Comparison of ENCODE assay signal across 14 cellular contexts in the genomic region with DNA sequence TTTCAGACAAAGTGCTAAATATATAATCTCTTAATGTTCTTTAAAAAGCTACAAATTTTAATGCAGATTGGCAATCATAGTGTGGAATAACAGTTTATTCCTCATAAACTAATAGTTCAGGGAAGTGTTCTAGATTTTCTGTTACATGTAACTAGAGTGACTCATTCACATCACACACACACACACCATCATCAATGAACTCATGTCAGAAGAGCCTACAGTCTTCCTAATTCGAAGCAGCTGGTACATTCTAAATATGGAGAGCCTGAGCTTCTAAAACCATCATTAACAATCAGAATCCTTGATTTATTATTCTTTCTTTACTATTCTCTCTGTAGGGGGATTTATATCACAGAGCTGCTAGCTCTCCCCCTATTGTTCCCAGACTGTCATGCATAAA. TPM values are rescaled to one million over a fixed set of nuclear protein-coding genes. Genes with fewer than 3 reads are reported as not detected.
DNase-seq lines count a peak whose midpoint lies in the region; ATAC-seq, FAIRE-seq and TF ChIP-seq lines count a peak whose summit lies in the region.
"Had no signal": no experiment of that assay in that cellular context is flagged by ENCODE, and none has a peak within 500 bp of the region (broad histone marks: within the 10 kb centered on the region; RNA-seq: fewer than 3 reads in every experiment).

No MANE protein-coding gene starts in this region.

- TF ChIP-seq CTCF in astrocyte (IDR thresholded peaks at IDR 0.05; ENCODE audit: insufficient read depth, low read depth, low read length), result no peak
- no peak for TF ChIP-seq CTCF in tibial nerve (IDR thresholded peaks at IDR 0.05)

- 17 to 25% methylated on average over 1 of the region's 1 CpG for WGBS in tibial nerve, 2 donors

- no peak for FAIRE-seq in astrocyte (lab: Jason Lieb, UNC)

- no peak overlapping the region for H3K4me3 Mint-ChIP-seq in astrocyte (ENCODE audit: unreplicated experiment)
- H3K4me3 Mint-ChIP-seq: activated CD8-positive, alpha-beta T cell treated with anti-CD3 and anti-CD28 coated beads for 36 hours; CD4-positive, alpha-beta T cell had no signal

- H4K20me1 ChIP-seq in astrocyte (ENCODE audit: insufficient read depth, low read length), result no peaks in the 10 kb centered on the region

- TF ChIP-seq EP300 in tibial nerve (IDR thresholded peaks at IDR 0.05), result no peak

- no peak for ATAC-seq in GM18505 (IDR thresholded peaks at IDR 0.05; ENCODE audit: unreplicated experiment)
- ATAC-seq in GM21526 (IDR thresholded peaks at IDR 0.05; ENCODE audit: low FRiP score, unreplicated experiment), result no peak
- ATAC-seq: activated CD8-positive, alpha-beta T cell treated with anti-CD3 and anti-CD28 coated beads for 36 hours had no signal

- no peaks in the 10 kb centered on the region for H3K9me3 ChIP-seq in astrocyte (ENCODE audit: insufficient read depth, low read depth, low read length)
- no peaks in the 10 kb centered on the region for H3K9me3 ChIP-seq in tibial nerve

- H3K27ac ChIP-seq in astrocyte (ENCODE audit: low read depth, low read length) (no peak overlapping the region), tibial nerve (no peak overlapping the region)
- H3K27ac ChIP-seq: RWPE1 had no signal

- no peak overlapping the region for H2AFZ ChIP-seq in astrocyte (ENCODE audit: low read depth, low read length)

- TF ChIP-seq POLR2A in GM18505 (IDR thresholded peaks at IDR 0.05; ENCODE audit: borderline replicate concordance, extremely low read depth, insufficient read depth, insufficient read length) (no peak), tibial nerve (IDR thresholded peaks at IDR 0.05) (no peak)

- H3K9ac ChIP-seq in astrocyte (ENCODE audit: low read length), result no peak overlapping the region

- no peaks in the 10 kb centered on the region for H3K4me1 Mint-ChIP-seq in astrocyte (ENCODE audit: low read depth, unreplicated experiment)

- H3K36me3 ChIP-seq in astrocyte (ENCODE audit: insufficient read depth, low read length), result no peaks in the 10 kb centered on the region
- H3K36me3 ChIP-seq in tibial nerve, result no peaks in the 10 kb centered on the region

- no peaks in the 10 kb centered on the region for H3K79me2 ChIP-seq in astrocyte (ENCODE audit: insufficient read depth, low read length)

- H3K4me1 ChIP-seq in astrocyte (ENCODE audit: insufficient read depth, low read length) (no peaks in the 10 kb centered on the region), tibial nerve (no peaks in the 10 kb centered on the region)

- peak; percentile 24 for DNase-seq in COLO829 (ENCODE audit: low spot score)
- DNase-seq in M059J (ENCODE audit: low read depth), result peak; percentile 18
- DNase-seq in astrocyte (ENCODE audit: low read depth), result peak; percentile 39
- peak; percentile 5 for DNase-seq in kidney glomerular epithelial cell (lab: John Stamatoyannopoulos, UW)
- DNase-seq in tibial nerve (ENCODE audit: low spot score in 2 of 2), result no peak
- DNase-seq in activated CD8-positive, alpha-beta memory T cell treated with anti-CD3 and anti-CD28 coated beads for 24 hours, result no peak
- DNase-seq: activated CD8-positive, alpha-beta T cell treated with anti-CD3 and anti-CD28 coated beads for 36 hours; CD4-positive, alpha-beta T cell; stimulated activated CD4-positive, alpha-beta T cell treated with anti-CD3 and anti-CD28 coated beads, Interleukin-4, amount 100 ng/mL, for 24 hours; stimulated activated naive CD4-positive, alpha-beta T cell treated with Interleukin-2 at 50 U/mL for 16 hours had no signal

- H3K4me3 ChIP-seq in astrocyte (ENCODE audit: insufficient read depth, low read depth, low read length) (no peak overlapping the region), tibial nerve (no peak overlapping the region)

- no peaks in the 10 kb centered on the region for H3K27me3 Mint-ChIP-seq in astrocyte (ENCODE audit: low read depth, unreplicated experiment)
- H3K27me3 Mint-ChIP-seq: activated CD8-positive, alpha-beta T cell treated with anti-CD3 and anti-CD28 coated beads for 36 hours; CD4-positive, alpha-beta T cell had no signal

- no peaks in the 10 kb centered on the region for H3K9me3 Mint-ChIP-seq in astrocyte (ENCODE audit: unreplicated experiment)
- H3K9me3 Mint-ChIP-seq: activated CD8-positive, alpha-beta T cell treated with anti-CD3 and anti-CD28 coated beads for 36 hours; CD4-positive, alpha-beta T cell had no signal

- no peaks in the 10 kb centered on the region for H3K36me3 Mint-ChIP-seq in astrocyte (ENCODE audit: low read depth, unreplicated experiment)

- no peak overlapping the region for H3K4me2 ChIP-seq in astrocyte (ENCODE audit: low read length)

- H3K27me3 ChIP-seq in astrocyte (ENCODE audit: insufficient read depth, low read length) (no peaks in the 10 kb centered on the region), tibial nerve (no peaks in the 10 kb centered on the region)

- H3K27ac Mint-ChIP-seq in astrocyte (ENCODE audit: unreplicated experiment), result no peak overlapping the region
- H3K27ac Mint-ChIP-seq: activated CD8-positive, alpha-beta T cell treated with anti-CD3 and anti-CD28 coated beads for 36 hours; CD4-positive, alpha-beta T cell had no signal

RNA-seq across cellular contexts. Expression of gene DKK2, which starts 49.6 kb away (rescaled TPM):
- total RNA-seq in M059J (2014; rRNA removed; shearing (Covaris generic)), result 0.25 and 0.74 TPM in 2 replicates
- 2.1 and 3.3 TPM in 2 replicates for total RNA-seq in astrocyte
- 10 to 100 TPM in 3 of 4 donors, 1 to 10 TPM in 1; 5.4 to 18.4 (median 15.3) TPM for total RNA-seq in tibial nerve
- total RNA-seq: activated CD8-positive, alpha-beta T cell treated with anti-CD3 and anti-CD28 coated beads for 36 hours; CD4-positive, alpha-beta T cell; mononuclear cell had no signal

Comparison
In these comparisons a context has a peak if more than half of its experiments do, and no peak if none do; other contexts are left out.
1. DNase-seq: peak in COLO829 (single experiment), M059J (single experiment), astrocyte (single experiment) and kidney glomerular epithelial cell (single experiment); none in tibial nerve (0 of 2) and activated CD8-positive, alpha-beta memory T cell treated with anti-CD3 and anti-CD28 coated beads for 24 hours (single experiment).